8 cellular contexts compared by ENCODE assay signal in genomic region chr12:109393437-109394345, GRCh38. TPM values are rescaled to one million over a fixed set of nuclear protein-coding genes. Genes with fewer than 3 reads are reported as not detected.
DNase-seq lines count a peak whose midpoint lies in the region; ATAC-seq and TF ChIP-seq lines count a peak whose summit lies in the region.

No MANE protein-coding gene starts in this region.

- DNase-seq in activated T-cell treated with anti-CD3 and anti-CD28 coated beads for 24 hours (ENCODE audit: low read depth) (peak; percentile 21), NCI-H1048 (lab: John Stamatoyannopoulos, UW) (peak; percentile 33), SKM-1 (lab: John Stamatoyannopoulos, UW; ENCODE audit: unreplicated experiment) (peak; percentile 4), mammary epithelial cell (peak; percentile 41), kidney glomerular epithelial cell (lab: John Stamatoyannopoulos, UW) (peak; percentile 68)
- no peak for DNase-seq in activated T-cell treated with anti-CD3 and anti-CD28 coated beads, Interleukin-2, amount 50 U/mL, for 1 hour
- peak in 2 of 3 donors; percentile 10 to 13 for DNase-seq in stimulated activated CD4-positive, alpha-beta T cell treated with anti-CD3 and anti-CD28 coated beads, TNF-alpha, amount 100 ng/mL, for 48 hours (ENCODE audit: low read depth in 3 of 3)

- H2AFZ ChIP-seq in mammary epithelial cell (ENCODE audit: low read depth, low read length) = no peak overlapping the region

- dilution Hi-C loops in mammary epithelial cell (cut with HindIII; ENCODE audit: low sequenced_read_pairs) = loop anchor here (5.0 to 25.0 kb wide), 3 partner anchors 59 to 281 kb away; partner anchors contain the start of gene ACACB

- H3K36me3 ChIP-seq in mammary epithelial cell (ENCODE audit: insufficient read depth, low read length) = no peaks in the 10 kb centered on the region

- peak; percentile 89 to 93 for TF ChIP-seq CTCF in mammary epithelial cell (conservative IDR thresholded peaks at IDR 0.05 in 1 of 2, IDR thresholded peaks at IDR 0.05 in 1 of 2; ENCODE audit: extremely low read depth in 1 of 2, insufficient read depth in 1 of 2, low read depth in 1 of 2, low read length in 2 of 2)

- ATAC-seq in HG03159 (IDR thresholded peaks at IDR 0.05; ENCODE audit: unreplicated experiment) = no peak

- H3K4me2 ChIP-seq in mammary epithelial cell (ENCODE audit: insufficient read depth, low read depth, low read length) = no peak overlapping the region

- intact Hi-C loops in mammary epithelial cell (cut with micrococcal nuclease) = loop anchor here (2.0 kb wide), 1 partner anchor 129 kb away; no protein-coding TSS in a partner anchor

- WGBS in mammary epithelial cell (ENCODE audit: low coverage, missing lambda C conversion rate) = 30% methylated on average over 7 of the region's 8 CpGs

- no peaks in the 10 kb centered on the region for H3K9me3 ChIP-seq in mammary epithelial cell (replicated peaks; ENCODE audit: insufficient read depth, low read length)

- H3K79me2 ChIP-seq in mammary epithelial cell (ENCODE audit: insufficient read depth, low read length) = no peaks in the 10 kb centered on the region

- no peaks in the 10 kb centered on the region for H3K27me3 ChIP-seq in mammary epithelial cell (ENCODE audit: insufficient read depth, low read length)

- no peaks in the 10 kb centered on the region for H3K4me1 ChIP-seq in mammary epithelial cell (ENCODE audit: insufficient read depth, low read length)

- CTCF ChIA-PET in mammary epithelial cell (lab: Charles Lee; ENCODE audit: low non-redundant PET) = interaction anchor here (0.6 to 0.7 kb wide), 4 partner anchors 279 to 1941 kb away, joined by 3 to 5 read pairs (median 4); no protein-coding TSS in a partner anchor

- H3K9ac ChIP-seq in mammary epithelial cell (ENCODE audit: insufficient read depth, low read length) = no peak overlapping the region

- H4K20me1 ChIP-seq in mammary epithelial cell (ENCODE audit: insufficient read depth, low read length) = no peaks in the 10 kb centered on the region

- H3K27ac ChIP-seq in mammary epithelial cell (ENCODE audit: insufficient read depth, low read depth, low read length) = no peak overlapping the region

- no peak overlapping the region for H3K4me3 ChIP-seq in mammary epithelial cell (replicated peaks in 1 of 3; ENCODE audit: insufficient read depth in 1 of 3, low read depth in 2 of 3, low read length in 3 of 3)

- in situ Hi-C loops in mammary epithelial cell (cut with MboI; ENCODE audit: low sequenced_read_pairs in 2 of 2) = loop anchor here in 1 of 2 donors (5.0 kb wide), 1 partner anchor 281 kb away; no protein-coding TSS in a partner anchor

- no TSS peak for BruUV-seq in mammary epithelial cell (replicated peaks; lab: Mats Ljungman, UMichigan)

RNA-seq across cellular contexts. Expression of gene MYO1H, which starts 46.0 kb away (rescaled TPM):
- not detected for total RNA-seq in mammary epithelial cell
- not detected for polyA plus RNA-seq in mammary epithelial cell
- polyA minus RNA-seq in mammary epithelial cell = not detected
